In the genomic region with DNA sequence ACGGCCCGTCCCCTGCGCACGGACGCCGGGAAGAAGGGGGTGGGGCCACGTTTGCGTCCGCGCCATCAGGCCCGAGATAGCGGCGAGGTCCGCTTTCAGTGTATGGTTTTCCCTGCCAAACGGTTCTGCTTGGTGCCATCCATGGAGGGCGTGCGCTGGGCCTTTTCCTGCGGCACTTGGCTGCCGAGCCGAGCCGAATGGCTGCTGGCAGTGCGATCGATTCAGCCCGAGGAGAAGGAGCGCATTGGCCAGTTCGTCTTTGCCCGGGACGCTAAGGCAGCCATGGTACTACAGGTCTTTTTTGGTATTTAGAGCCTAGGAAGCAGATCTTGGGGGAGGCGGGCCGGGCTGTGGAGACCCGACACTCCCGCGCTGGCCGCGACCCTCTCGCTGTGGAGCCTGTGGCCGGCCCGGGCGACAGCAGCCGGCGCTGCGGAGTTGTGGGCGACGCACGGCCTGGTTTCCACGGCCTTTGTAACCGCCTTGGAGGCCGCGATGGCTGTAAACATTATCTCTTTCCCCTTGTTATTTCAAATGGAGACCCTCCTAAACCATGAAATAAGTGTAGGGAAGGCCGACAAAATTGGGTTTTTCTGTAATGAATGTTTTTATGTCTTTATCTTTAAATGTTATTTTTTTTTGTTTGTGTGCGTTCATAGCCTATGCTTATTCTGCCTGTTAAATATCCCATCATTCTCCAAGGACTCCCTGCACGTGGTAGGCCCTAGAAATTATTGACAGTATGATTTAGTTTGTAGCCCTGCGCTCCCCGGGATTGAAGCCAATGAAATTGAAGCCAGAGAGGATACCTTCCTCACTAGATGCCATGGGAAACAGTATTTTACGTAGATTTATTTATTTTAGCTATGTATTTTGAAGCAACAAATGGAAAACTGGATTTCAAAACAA, we compare ENCODE assay signal across 8 cellular contexts. TPM values are rescaled to one million over a fixed set of nuclear protein-coding genes. Genes with fewer than 3 reads are reported as not detected.
DNase-seq lines count a peak whose midpoint lies in the region; ATAC-seq, FAIRE-seq and TF ChIP-seq lines count a peak whose summit lies in the region.

A gene with protein sequence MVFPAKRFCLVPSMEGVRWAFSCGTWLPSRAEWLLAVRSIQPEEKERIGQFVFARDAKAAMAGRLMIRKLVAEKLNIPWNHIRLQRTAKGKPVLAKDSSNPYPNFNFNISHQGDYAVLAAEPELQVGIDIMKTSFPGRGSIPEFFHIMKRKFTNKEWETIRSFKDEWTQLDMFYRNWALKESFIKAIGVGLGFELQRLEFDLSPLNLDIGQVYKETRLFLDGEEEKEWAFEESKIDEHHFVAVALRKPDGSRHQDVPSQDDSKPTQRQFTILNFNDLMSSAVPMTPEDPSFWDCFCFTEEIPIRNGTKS (plus strand): TSS at position 54 of the 909 bp plus-strand sequence. CDS start 49 bp downstream, at position 103.

- TF ChIP-seq POLR2A in GM12891 (IDR thresholded peaks at IDR 0.05; ENCODE audit: low read depth, low read length), result peak; percentile 68; the same call in 1 of the 2 replicates

- peak; percentile 18 for ATAC-seq in HG02678 (IDR thresholded peaks at IDR 0.05; ENCODE audit: unreplicated experiment)

- no CpG with 5 or more reads among the region's 55 CpGs for WGBS in neuronal stem cell (ENCODE audit: extremely low coverage in 2 of 2, insufficient read length in 2 of 2, insufficient replicate concordance in 1 of 2), 2 donors

- peak; percentile 34 for DNase-seq in AG10803 (ENCODE audit: low read depth)
- no peak for DNase-seq in GM12891 (ENCODE audit: insufficient read length, low spot score)
- peak; percentile 56 to 94 (median 91) for DNase-seq in NCI-H1417 (lab: John Stamatoyannopoulos, UW)
- DNase-seq in activated CD4-positive, alpha-beta memory T cell treated with anti-CD3 and anti-CD28 coated beads, Interleukin-2, amount 10 ng/mL, durations not matched to agents 7 days and 5 days, result no peak
- peak; percentile 66 for DNase-seq in globus pallidus (ENCODE audit: low spot score)
- no peak for DNase-seq in neuronal stem cell (ENCODE audit: low spot score)
- no peak for DNase-seq in stimulated activated CD4-positive, alpha-beta T cell treated with anti-CD3 and anti-CD28 coated beads, Interleukin-2, amount 100 ng/mL, for 48 hours

- H3K4me1 ChIP-seq in neuronal stem cell (ENCODE audit: control insufficient read depth in 2 of 2, insufficient read depth in 1 of 2, low read depth in 1 of 2, low read length in 2 of 2), result peaks cover 3 to 6% of the 10 kb centered on the region in 2 donors

- H2BK12ac ChIP-seq in neuronal stem cell (ENCODE audit: low read length), result no peak within 1 kb of the TSS

- H3K27ac ChIP-seq in neuronal stem cell (replicated peaks; ENCODE audit: low read length), result peak within 1 kb of the TSS; percentile 94

- H3K9ac ChIP-seq in neuronal stem cell (ENCODE audit: low read depth, low read length, poor library complexity), result peak within 1 kb of the TSS; percentile 100

- H2BK5ac ChIP-seq in neuronal stem cell (ENCODE audit: low read length), result peak within 1 kb of the TSS; percentile 96

- H3K36me3 ChIP-seq in neuronal stem cell (replicated peaks in 1 of 2; ENCODE audit: control insufficient read depth in 2 of 2, insufficient read depth in 2 of 2, low read length in 2 of 2), result peaks cover 3 to 39% of the 10 kb centered on the region in 2 donors

- POLR2A ChIA-PET in activated CD4-positive, alpha-beta memory T cell treated with anti-CD3 and anti-CD28 coated beads, Interleukin-2, amount 10 ng/mL, durations not matched to agents 7 days and 5 days (lab: Charles Lee), result interaction anchor here (0.6 to 2.2 kb wide), 6 partner anchors 9 to 55 kb away, joined by 3 to 17 read pairs (median 5); a partner anchor contains a TSS

- peaks cover 0 to 12% of the 10 kb centered on the region in 2 donors for H3K9me3 ChIP-seq in neuronal stem cell (replicated peaks in 1 of 2; ENCODE audit: control insufficient read depth in 2 of 2, insufficient read depth in 1 of 2, low read depth in 1 of 2, low read length in 2 of 2)

- peak within 1 kb of the TSS; percentile 100 for H3K18ac ChIP-seq in neuronal stem cell (ENCODE audit: low read length)

- no peak within 1 kb of the TSS for H4K91ac ChIP-seq in neuronal stem cell (ENCODE audit: low read depth, low read length, poor library complexity)

- H2BK15ac ChIP-seq in neuronal stem cell (ENCODE audit: low read length), result no peak within 1 kb of the TSS

- peak within 1 kb of the TSS; percentile 99 for H3K23ac ChIP-seq in neuronal stem cell (ENCODE audit: low read depth, low read length, poor library complexity)

- peak within 1 kb of the TSS; percentile 100 for H3K14ac ChIP-seq in neuronal stem cell (ENCODE audit: low read length)

- no peaks in the 10 kb centered on the region for H3K9me3 Mint-ChIP-seq in activated CD4-positive, alpha-beta memory T cell treated with anti-CD3 and anti-CD28 coated beads, Interleukin-2, amount 10 ng/mL, durations not matched to agents 7 days and 5 days

- peak within 1 kb of the TSS; percentile 64 for H3K4me2 ChIP-seq in neuronal stem cell (ENCODE audit: insufficient read depth, low read length, poor library complexity, severe bottlenecking)

- H3K4me3 Mint-ChIP-seq in activated CD4-positive, alpha-beta memory T cell treated with anti-CD3 and anti-CD28 coated beads, Interleukin-2, amount 10 ng/mL, durations not matched to agents 7 days and 5 days, result peak within 1 kb of the TSS; percentile 91

- peaks cover 48% of the 10 kb centered on the region for H3K4me1 Mint-ChIP-seq in activated CD4-positive, alpha-beta memory T cell treated with anti-CD3 and anti-CD28 coated beads, Interleukin-2, amount 10 ng/mL, durations not matched to agents 7 days and 5 days

- peak within 1 kb of the TSS; percentile 96 for H2AK5ac ChIP-seq in neuronal stem cell (ENCODE audit: low read depth, low read length)

- CTCF ChIA-PET in activated CD4-positive, alpha-beta memory T cell treated with anti-CD3 and anti-CD28 coated beads, Interleukin-2, amount 10 ng/mL, durations not matched to agents 7 days and 5 days (lab: Charles Lee), result interaction anchor here (0.9 to 2.2 kb wide), 12 partner anchors 8 to 58 kb away, joined by 3 to 8 read pairs (median 4); a partner anchor contains a TSS

- peaks cover 34% of the 10 kb centered on the region for H3K36me3 Mint-ChIP-seq in activated CD4-positive, alpha-beta memory T cell treated with anti-CD3 and anti-CD28 coated beads, Interleukin-2, amount 10 ng/mL, durations not matched to agents 7 days and 5 days (ENCODE audit: low read depth)

- H3K27ac Mint-ChIP-seq in activated CD4-positive, alpha-beta memory T cell treated with anti-CD3 and anti-CD28 coated beads, Interleukin-2, amount 10 ng/mL, durations not matched to agents 7 days and 5 days, result peak within 1 kb of the TSS; percentile 91

- TF ChIP-seq CTCF in AG10803 (conservative IDR thresholded peaks at IDR 0.05; ENCODE audit: low read length), result no peak

- H3K27me3 ChIP-seq in neuronal stem cell (ENCODE audit: control insufficient read depth in 3 of 3, insufficient read depth in 3 of 3, low read depth in 1 of 3, low read length in 3 of 3), result no peaks in the 10 kb centered on the region

- H2BK120ac ChIP-seq in neuronal stem cell (ENCODE audit: low read depth, low read length), result peak within 1 kb of the TSS; percentile 88

- H3K27me3 Mint-ChIP-seq in activated CD4-positive, alpha-beta memory T cell treated with anti-CD3 and anti-CD28 coated beads, Interleukin-2, amount 10 ng/mL, durations not matched to agents 7 days and 5 days, result no peaks in the 10 kb centered on the region

- peak within 1 kb of the TSS; percentile 91 for H2AFZ ChIP-seq in neuronal stem cell (ENCODE audit: low read length)

- no peak within 1 kb of the TSS for H3K4ac ChIP-seq in neuronal stem cell (ENCODE audit: low read length)

- peaks cover 5% of the 10 kb centered on the region for H3K79me1 ChIP-seq in neuronal stem cell (ENCODE audit: low read depth, low read length)

- H4K8ac ChIP-seq in neuronal stem cell (ENCODE audit: low read depth, low read length), result peak within 1 kb of the TSS; percentile 53

- H3K4me3 ChIP-seq in AG10803 (ENCODE audit: low read length) (peak within 1 kb of the TSS; percentile 96), neuronal stem cell (ENCODE audit: low read length in 2 of 2) (peak within 1 kb of the TSS; percentile 80 to 90)

- peak; percentile 16 for FAIRE-seq in GM12891 (lab: Jason Lieb, UNC)

TF ChIP-seq in GM12891, 5 proteins besides CTCF, POLR2A, EP300 and RAD21:
- TF ChIP-seq POLR2AphosphoS5 (IDR thresholded peaks at IDR 0.05; ENCODE audit: low read depth, low read length) (peak; percentile 88), POU2F2 (IDR thresholded peaks at IDR 0.05; ENCODE audit: low read depth, low read length) (no peak)

RNA-seq across cellular contexts. Expression of the gene that starts here (rescaled TPM):
- polyA plus RNA-seq in GM12891 (2012; ENCODE audit: low read depth, missing spikeins), result 25.1 TPM
- 10 to 100 TPM; 33.9 to 36.9 TPM for total RNA-seq in activated CD4-positive, alpha-beta memory T cell treated with anti-CD3 and anti-CD28 coated beads, Interleukin-2, amount 10 ng/mL, durations not matched to agents 7 days and 5 days
- polyA plus RNA-seq in neuronal stem cell (2013, experiment 1 of 2), result 58.0 TPM
- 60.9 TPM for polyA plus RNA-seq in neuronal stem cell (2013, experiment 2 of 2)

Comparison
In these comparisons a context has a peak if more than half of its experiments do, and no peak if none do; other contexts are left out.
1. DNase-seq: peak in AG10803 (single experiment), NCI-H1417 (3 of 3) and globus pallidus (single experiment); none in GM12891 (single experiment), activated CD4-positive, alpha-beta memory T cell treated with anti-CD3 and anti-CD28 coated beads, Interleukin-2, amount 10 ng/mL, durations not matched to agents 7 days and 5 days (single experiment), neuronal stem cell (single experiment) and stimulated activated CD4-positive, alpha-beta T cell treated with anti-CD3 and anti-CD28 coated beads, Interleukin-2, amount 100 ng/mL, for 48 hours (0 of 2).